21 cellular contexts compared by ENCODE assay signal in genomic region chr12:109792992-109793391, GRCh38. TPM values are rescaled to one million over a fixed set of nuclear protein-coding genes. Genes with fewer than 3 reads are reported as not detected.
DNase-seq lines count a peak whose midpoint lies in the region; ATAC-seq and TF ChIP-seq lines count a peak whose summit lies in the region.
"Had no signal": no experiment of that assay in that cellular context is flagged by ENCODE, and none has a peak within 500 bp of the region (broad histone marks: within the 10 kb centered on the region; RNA-seq: fewer than 3 reads in every experiment).

No MANE protein-coding gene starts in this region.

- H2AFZ ChIP-seq in Loucy (ENCODE audit: low read length): peak overlapping the region; percentile 30; the same call in 1 of the 2 replicates
- H2AFZ ChIP-seq: GM23338 had no signal

- no peak overlapping the region for H3K4me2 ChIP-seq in Loucy (ENCODE audit: low read depth, low read length, poor library complexity, severe bottlenecking)
- H3K4me2 ChIP-seq: A549; BLaER1 treated with 17β-estradiol and CSF1 and Interleukin-3, amounts not matched to agents 10 nM and 100 nM; GM23338 had no signal

- H3K4me3 ChIP-seq in H7 (ENCODE audit: insufficient read depth, low read depth, low read length) (no peak overlapping the region), Loucy (ENCODE audit: low read length, poor library complexity, severe bottlenecking) (no peak overlapping the region)
- H3K4me3 ChIP-seq: A549; BLaER1 treated with 17β-estradiol and CSF1 and Interleukin-3, amounts not matched to agents 10 nM and 100 nM; GM23338; HAP-1 had no signal

- H3K9me3 ChIP-seq in Loucy (ENCODE audit: insufficient read depth, low read depth, low read length): no peaks in the 10 kb centered on the region
- H3K9me3 ChIP-seq: A549; BLaER1 treated with 17β-estradiol and CSF1 and Interleukin-3, amounts not matched to agents 10 nM and 100 nM; HAP-1 had no signal

- H3K4me1 Mint-ChIP-seq in activated T-cell treated with anti-CD3 and anti-CD28 coated beads, Interleukin-2, amount 50 U/mL, for 4 hours (ENCODE audit: low read depth): no peaks in the 10 kb centered on the region
- H3K4me1 Mint-ChIP-seq: CD8-positive, alpha-beta memory T cell; GM23338 had no signal

- H3K9me3 Mint-ChIP-seq in activated T-cell treated with anti-CD3 and anti-CD28 coated beads, Interleukin-2, amount 50 U/mL, for 4 hours: no peaks in the 10 kb centered on the region
- H3K9me3 Mint-ChIP-seq: CD14-positive monocyte; CD4-positive, alpha-beta T cell; CD8-positive, alpha-beta memory T cell; GM23338 had no signal

- no peak overlapping the region for H3K9ac ChIP-seq in Loucy (ENCODE audit: low read depth, low read length, poor library complexity, severe bottlenecking)
- H3K9ac ChIP-seq: BLaER1 treated with 17β-estradiol and CSF1 and Interleukin-3, amounts not matched to agents 10 nM and 100 nM had no signal

- H3F3A ChIP-seq in Loucy (ENCODE audit: low read depth): no peaks in the 10 kb centered on the region

- H3K27me3 Mint-ChIP-seq in activated T-cell treated with anti-CD3 and anti-CD28 coated beads, Interleukin-2, amount 50 U/mL, for 4 hours (ENCODE audit: low read depth): peaks cover 13% of the 10 kb centered on the region

- no peaks in the 10 kb centered on the region for H3K4me1 ChIP-seq in Loucy (ENCODE audit: insufficient read depth, low read length, poor library complexity, severe bottlenecking)
- H3K4me1 ChIP-seq: BE2C, HAP-1 had no signal

- no peaks in the 10 kb centered on the region for H3K79me2 ChIP-seq in Loucy (ENCODE audit: insufficient read depth, low read length)

- no peak for ATAC-seq in activated T-cell treated with anti-CD3 and anti-CD28 coated beads, Interleukin-2, amount 50 U/mL, for 4 hours
- ATAC-seq: A549, GM23338 had no signal

- no peaks in the 10 kb centered on the region for H3K27me3 ChIP-seq in H7 (ENCODE audit: control insufficient read depth, insufficient read depth, low read length)
- no peaks in the 10 kb centered on the region for H3K27me3 ChIP-seq in Loucy (ENCODE audit: insufficient read depth, low read length, poor library complexity, severe bottlenecking)
- H3K27me3 ChIP-seq: BLaER1 treated with 17β-estradiol and CSF1 and Interleukin-3, amounts not matched to agents 10 nM and 100 nM had no signal

- no peak overlapping the region for H3K4me3 Mint-ChIP-seq in activated T-cell treated with anti-CD3 and anti-CD28 coated beads, Interleukin-2, amount 50 U/mL, for 4 hours
- H3K4me3 Mint-ChIP-seq: CD4-positive, alpha-beta T cell; CD8-positive, alpha-beta memory T cell; GM23338 had no signal

- H3K36me3 Mint-ChIP-seq in activated T-cell treated with anti-CD3 and anti-CD28 coated beads, Interleukin-2, amount 50 U/mL, for 4 hours (ENCODE audit: insufficient read depth): no peaks in the 10 kb centered on the region
- H3K36me3 Mint-ChIP-seq: CD14-positive monocyte; CD8-positive, alpha-beta memory T cell had no signal

- no peak for TF ChIP-seq CTCF in Loucy (conservative IDR thresholded peaks at IDR 0.05; ENCODE audit: low read length)

- peak; percentile 10 for DNase-seq in H7
- peak; percentile 54 for DNase-seq in amniotic epithelial cell (ENCODE audit: low read depth)
- no peak for DNase-seq in GM03348 (ENCODE audit: low spot score)
- DNase-seq in activated T-cell treated with anti-CD3 and anti-CD28 coated beads, Interleukin-2, amount 50 U/mL, for 4 hours: no peak
- DNase-seq in NCI-H524 (lab: John Stamatoyannopoulos, UW): no peak
- DNase-seq: 8988T; ACHN; AML-193; BE2C; CD4-positive, alpha-beta T cell; CD8-positive, alpha-beta memory T cell; DMS 273 treated with DMSO at 0.1 percent for 48 hours; DMS79; EL; GDM1 had no signal

- H3K9me2 ChIP-seq in Loucy (replicated peaks; ENCODE audit: low read depth, low read length): no peaks in the 10 kb centered on the region

- H3K36me3 ChIP-seq in H7 (replicated peaks; ENCODE audit: control insufficient read depth, insufficient read depth, low read length) (no peaks in the 10 kb centered on the region), Loucy (ENCODE audit: insufficient read depth, low read length) (no peaks in the 10 kb centered on the region)
- H3K36me3 ChIP-seq: BE2C; BLaER1 treated with 17β-estradiol and CSF1 and Interleukin-3, amounts not matched to agents 10 nM and 100 nM; HAP-1 had no signal

- H4K20me1 ChIP-seq in Loucy (ENCODE audit: insufficient read depth, low read length, poor library complexity, severe bottlenecking): no peaks in the 10 kb centered on the region
- H4K20me1 ChIP-seq: BLaER1 treated with 17β-estradiol and CSF1 and Interleukin-3, amounts not matched to agents 10 nM and 100 nM had no signal

RNA-seq across cellular contexts. Expression of gene TRPV4, which starts 40.2 kb away (rescaled TPM):
- 1.6 and 4.0 TPM in 2 replicates for total RNA-seq in H7 (2014; rRNA removed; shearing (Covaris generic))
- not detected for total RNA-seq in activated T-cell treated with anti-CD3 and anti-CD28 coated beads, Interleukin-2, amount 50 U/mL, for 4 hours
- total RNA-seq: CD4-positive, alpha-beta T cell; CD8-positive, alpha-beta memory T cell had no signal

Comparison
In these comparisons a context has a peak if more than half of its experiments do, and no peak if none do; other contexts are left out.
1. DNase-seq: peak in H7 (single experiment) and amniotic epithelial cell (single experiment); none in GM03348 (single experiment), activated T-cell treated with anti-CD3 and anti-CD28 coated beads, Interleukin-2, amount 50 U/mL, for 4 hours (single experiment) and NCI-H524 (0 of 2).